ENCODE assay signal across 20 cellular contexts in the genomic region with DNA sequence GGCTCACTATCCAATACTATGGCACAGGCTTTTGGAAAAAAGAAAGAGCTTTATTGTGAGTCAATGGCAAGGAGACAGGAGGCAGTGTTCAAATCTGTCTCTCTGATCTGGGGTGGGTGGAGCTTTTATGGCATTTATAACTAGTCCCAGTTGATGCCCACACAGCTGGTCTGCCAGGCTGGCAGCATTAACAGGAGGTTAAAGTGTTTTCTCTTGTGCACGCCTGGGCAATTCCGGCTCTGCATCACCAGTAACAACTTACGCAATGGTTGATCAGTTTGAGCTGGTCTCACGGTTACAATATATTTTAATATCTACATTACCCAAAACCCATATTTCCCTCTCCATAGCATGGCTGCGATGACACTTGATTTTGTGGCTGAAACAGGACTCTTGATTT. TPM values are rescaled to one million over a fixed set of nuclear protein-coding genes. Genes with fewer than 3 reads are reported as not detected.
"Had no signal": no experiment of that assay in that cellular context is flagged by ENCODE, and none has a peak within 500 bp of the region (broad histone marks: within the 10 kb centered on the region; RNA-seq: fewer than 3 reads in every experiment).

No MANE protein-coding gene starts in this region.

- H3K4me3 Mint-ChIP-seq: activated CD4-positive, alpha-beta T cell treated with anti-CD3 and anti-CD28 coated beads, Interleukin-2, amount 10 ng/mL, durations not matched to agents 7 days and 5 days; activated CD8-positive, alpha-beta T cell treated with anti-CD3 and anti-CD28 coated beads, Interleukin-2, amount 10 ng/mL, durations not matched to agents 7 days and 5 days; activated naive CD4-positive, alpha-beta T cell treated with anti-CD3 and anti-CD28 coated beads for 36 hours; activated T-cell treated with anti-CD3 and anti-CD28 coated beads, Interleukin-2, amount 50 U/mL, for 4 hours; naive thymus-derived CD8-positive, alpha-beta T cell had no signal

- H3K27ac ChIP-seq: brain microvascular endothelial cell, coronary artery, esophagus muscularis mucosa, gastroesophageal sphincter, heart right ventricle, tibial artery had no signal

- H3K27me3 Mint-ChIP-seq: naive thymus-derived CD8-positive, alpha-beta T cell had no signal

- H3K27ac Mint-ChIP-seq: activated CD4-positive, alpha-beta T cell treated with anti-CD3 and anti-CD28 coated beads, Interleukin-2, amount 10 ng/mL, durations not matched to agents 7 days and 5 days; activated CD8-positive, alpha-beta T cell treated with anti-CD3 and anti-CD28 coated beads, Interleukin-2, amount 10 ng/mL, durations not matched to agents 7 days and 5 days; activated naive CD4-positive, alpha-beta T cell treated with anti-CD3 and anti-CD28 coated beads for 36 hours; naive thymus-derived CD8-positive, alpha-beta T cell had no signal

- H3K4me1 ChIP-seq: esophagus muscularis mucosa, gastroesophageal sphincter, heart right ventricle, tibial artery had no signal

- H3K4me1 Mint-ChIP-seq: activated CD4-positive, alpha-beta T cell treated with anti-CD3 and anti-CD28 coated beads, Interleukin-2, amount 10 ng/mL, durations not matched to agents 7 days and 5 days had no signal

- H3K4me3 ChIP-seq: coronary artery, esophagus muscularis mucosa, gastroesophageal sphincter, heart right ventricle, tibial artery had no signal

- ATAC-seq: activated CD4-positive, CD25-positive, alpha-beta regulatory T cell treated with anti-CD3 and anti-CD28 coated beads, Interleukin-2, amount 50 U/mL, for 24 hours; activated CD8-positive, alpha-beta T cell treated with anti-CD3 and anti-CD28 coated beads, Interleukin-2, amount 10 ng/mL, durations not matched to agents 7 days and 5 days; activated T-cell treated with anti-CD3 and anti-CD28 coated beads, Interleukin-2, amount 50 U/mL, for 4 hours; gastroesophageal sphincter; heart right ventricle; left ventricle myocardium superior; naive thymus-derived CD8-positive, alpha-beta T cell had no signal

- DNase-seq: activated CD4-positive, alpha-beta T cell treated with anti-CD3 and anti-CD28 coated beads, Interleukin-2, amount 10 ng/mL, durations not matched to agents 7 days and 5 days; activated CD8-positive, alpha-beta T cell treated with anti-CD3 and anti-CD28 coated beads, Interleukin-2, amount 10 ng/mL, durations not matched to agents 7 days and 5 days; activated naive CD4-positive, alpha-beta T cell treated with anti-CD3 and anti-CD28 coated beads for 36 hours; activated T-cell treated with anti-CD3 and anti-CD28 coated beads, Interleukin-2, amount 50 U/mL, for 4 hours; aorta; brain microvascular endothelial cell; heart right ventricle; left ventricle myocardium superior; mesenchymal stem cell; naive thymus-derived CD8-positive, alpha-beta T cell; stimulated activated CD4-positive, alpha-beta T cell treated with anti-CD3 and anti-CD28 coated beads, Interleukin-12 subunit alpha, Interleukin-12 subunit beta, amount 100 ng/mL, for 4 hours; stimulated activated CD4-positive, alpha-beta T cell treated with anti-CD3 and anti-CD28 coated beads, Interleukin-1b, Interleukin-23, amount 100 ng/mL, for 48 hours; stimulated activated CD8-positive, alpha-beta memory T cell treated with anti-CD3 and anti-CD28 coated beads, Interleukin-4, amount 100 ng/mL, for 48 hours; stimulated activated naive CD4-positive, alpha-beta T cell had no signal

- H3K27me3 ChIP-seq: brain microvascular endothelial cell, esophagus muscularis mucosa, gastroesophageal sphincter, heart right ventricle, tibial artery had no signal

- H3K36me3 ChIP-seq: brain microvascular endothelial cell, heart right ventricle had no signal

RNA-seq across cellular contexts. Expression of a gene that starts 15.1 kb away (rescaled TPM):
- total RNA-seq: kidney epithelial cell, left ventricle myocardium superior had no signal
